28 cellular contexts compared by ENCODE assay signal in the genomic region with DNA sequence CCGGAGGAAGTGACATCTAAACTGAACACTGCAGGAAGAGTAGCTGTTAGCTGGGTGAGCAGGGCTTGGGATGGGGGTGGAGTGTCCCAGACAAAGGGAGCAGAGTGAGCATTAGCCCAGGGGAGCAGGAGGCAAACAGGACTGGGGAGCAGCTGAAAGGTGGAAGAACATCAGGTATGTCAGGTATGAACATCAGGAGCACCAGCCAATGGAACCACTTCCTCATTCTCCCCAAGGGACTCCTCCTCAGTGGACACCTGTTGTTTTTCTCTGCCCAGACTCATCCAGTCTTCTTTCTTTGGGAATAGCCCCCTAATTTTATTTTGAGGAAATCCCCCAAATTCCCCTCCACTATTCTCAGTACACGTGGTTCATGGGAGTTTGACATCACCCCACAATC.
"Had no signal": no experiment of that assay in that cellular context is flagged by ENCODE, and none has a peak within 500 bp of the region (broad histone marks: within the 10 kb centered on the region; RNA-seq: fewer than 3 reads in every experiment).

No MANE protein-coding gene starts in this region.

- H3K9me3 Mint-ChIP-seq: nephron; neural progenitor cell; stimulated activated effector memory CD8-positive, alpha-beta T cell treated with anti-CD3 and anti-CD28 coated beads, Interleukin-12 subunit alpha, Interleukin-12 subunit beta, amount 100 ng/mL, for 72 hours; stimulated activated naive B cell treated with anti-CD40 and anti-IgM and Interleukin-4, amounts not matched to agents 10 μg/mL and 1 μg/mL and 100 μg/mL, for 72 hours; stimulated activated naive CD8-positive, alpha-beta T cell treated with anti-CD3 and anti-CD28 coated beads, Interleukin-15, Interleukin-2, amounts not matched to agents 100 ng/mL and 50 ng/mL, for 24 hours had no signal

- H3K27ac ChIP-seq: neural progenitor cell, ovary, parathyroid adenoma, psoas muscle, right lobe of liver, sigmoid colon, stomach, thoracic aorta, thyroid gland, tibial nerve, upper lobe of left lung, vagina had no signal

- ATAC-seq: psoas muscle; right cardiac atrium; right lobe of liver; stimulated activated effector memory CD8-positive, alpha-beta T cell treated with anti-CD3 and anti-CD28 coated beads, Interleukin-12 subunit alpha, Interleukin-12 subunit beta, amount 100 ng/mL, for 72 hours; stimulated activated naive B cell treated with anti-CD40 and anti-IgM and Interleukin-4, amounts not matched to agents 10 μg/mL and 1 μg/mL and 100 μg/mL, for 72 hours had no signal

- DNase-seq: occipital lobe; ovary; posterior cingulate gyrus; psoas muscle; right cardiac atrium; right lobe of liver; sigmoid colon; small intestine; stimulated activated CD4-positive, alpha-beta T cell treated with anti-CD3 and anti-CD28 coated beads, Interleukin-15, amount 100 ng/mL, for 24 hours; stimulated activated CD4-positive, alpha-beta T cell treated with anti-CD3 and anti-CD28 coated beads, Interleukin-2, amount 100 ng/mL, for 24 hours; stimulated activated CD4-positive, alpha-beta T cell treated with anti-CD3 and anti-CD28 coated beads, Interleukin-2, amount 100 ng/mL, for 48 hours; stimulated activated CD4-positive, alpha-beta T cell treated with anti-CD3 and anti-CD28 coated beads, Interleukin-4, amount 100 ng/mL, for 24 hours; stimulated activated naive B cell treated with anti-CD40 and anti-IgM and Interleukin-4, amounts not matched to agents 10 μg/mL and 1 μg/mL and 100 μg/mL, for 72 hours; stimulated activated naive CD4-positive, alpha-beta T cell treated with Interleukin-2 at 50 U/mL for 16 hours; stomach; thyroid gland; trophoblast cell; upper lobe of left lung had no signal

- H3K36me3 Mint-ChIP-seq: stimulated activated effector memory CD8-positive, alpha-beta T cell treated with anti-CD3 and anti-CD28 coated beads, Interleukin-12 subunit alpha, Interleukin-12 subunit beta, amount 100 ng/mL, for 72 hours; stimulated activated naive B cell treated with anti-CD40 and anti-IgM and Interleukin-4, amounts not matched to agents 10 μg/mL and 1 μg/mL and 100 μg/mL, for 72 hours had no signal

- H2AFZ ChIP-seq: neural progenitor cell, parathyroid adenoma had no signal

- FAIRE-seq: small intestine, urothelium cell line had no signal

- H3K36me3 ChIP-seq: neural progenitor cell, ovary, right lobe of liver, sigmoid colon, stomach, thoracic aorta, thyroid gland, tibial nerve, upper lobe of left lung, vagina had no signal

- H3K79me2 ChIP-seq: parathyroid adenoma had no signal

- H3K9me3 ChIP-seq: ovary, psoas muscle, right lobe of liver, sigmoid colon, stomach, thoracic aorta, thyroid gland, tibial nerve, upper lobe of left lung, vagina had no signal

- H3K4me2 ChIP-seq: neural progenitor cell had no signal

- H3K27me3 ChIP-seq: neural progenitor cell, ovary, right lobe of liver, sigmoid colon, stomach, thyroid gland, tibial nerve, upper lobe of left lung, vagina had no signal

- H3K4me3 ChIP-seq: neural progenitor cell, ovary, psoas muscle, right lobe of liver, sigmoid colon, stomach, thoracic aorta, thyroid gland, tibial nerve, upper lobe of left lung, vagina had no signal

- H3K4me1 Mint-ChIP-seq: stimulated activated effector memory CD8-positive, alpha-beta T cell treated with anti-CD3 and anti-CD28 coated beads, Interleukin-12 subunit alpha, Interleukin-12 subunit beta, amount 100 ng/mL, for 72 hours; stimulated activated naive B cell treated with anti-CD40 and anti-IgM and Interleukin-4, amounts not matched to agents 10 μg/mL and 1 μg/mL and 100 μg/mL, for 72 hours had no signal

- H3K27me3 Mint-ChIP-seq: progenitor cell of endocrine pancreas; stimulated activated naive CD8-positive, alpha-beta T cell treated with anti-CD3 and anti-CD28 coated beads, Interleukin-15, Interleukin-2, amounts not matched to agents 100 ng/mL and 50 ng/mL, for 24 hours had no signal

- H3K4me1 ChIP-seq: neural progenitor cell, parathyroid adenoma, psoas muscle, thyroid gland, vagina had no signal

- H3K4me3 Mint-ChIP-seq: nephron; neural progenitor cell; stimulated activated effector memory CD8-positive, alpha-beta T cell treated with anti-CD3 and anti-CD28 coated beads, Interleukin-12 subunit alpha, Interleukin-12 subunit beta, amount 100 ng/mL, for 72 hours; stimulated activated naive B cell treated with anti-CD40 and anti-IgM and Interleukin-4, amounts not matched to agents 10 μg/mL and 1 μg/mL and 100 μg/mL, for 72 hours; stimulated activated naive CD8-positive, alpha-beta T cell treated with anti-CD3 and anti-CD28 coated beads, Interleukin-15, Interleukin-2, amounts not matched to agents 100 ng/mL and 50 ng/mL, for 24 hours had no signal

- H3K9ac ChIP-seq: neural progenitor cell, parathyroid adenoma had no signal

- H3K27ac Mint-ChIP-seq: progenitor cell of endocrine pancreas; stimulated activated effector memory CD8-positive, alpha-beta T cell treated with anti-CD3 and anti-CD28 coated beads, Interleukin-12 subunit alpha, Interleukin-12 subunit beta, amount 100 ng/mL, for 72 hours; stimulated activated naive B cell treated with anti-CD40 and anti-IgM and Interleukin-4, amounts not matched to agents 10 μg/mL and 1 μg/mL and 100 μg/mL, for 72 hours; stimulated activated naive CD8-positive, alpha-beta T cell treated with anti-CD3 and anti-CD28 coated beads, Interleukin-15, Interleukin-2, amounts not matched to agents 100 ng/mL and 50 ng/mL, for 24 hours had no signal
